ENCODE assay signal across 1 cellular context in genomic region chr9:112705773-112706427, GRCh38.
TF ChIP-seq lines count a peak whose summit lies in the region.

No MANE protein-coding gene starts in this region.

TF ChIP-seq in HepG2, 621 proteins besides CTCF, POLR2A, EP300 and RAD21 (continued from another document):
- TF ChIP-seq NFATC3 (CRISPR knock-in tag; IDR thresholded peaks at IDR 0.05) (no peak), MAFF (IDR thresholded peaks at IDR 0.05; ENCODE audit: low read depth, low read length) (no peak), ELF3 (CRISPR knock-in tag; IDR thresholded peaks at IDR 0.05) (no peak), FOXJ3 (CRISPR knock-in tag; IDR thresholded peaks at IDR 0.05; ENCODE audit: borderline replicate concordance) (no peak)
